Comparison of ENCODE assay signal across 24 cellular contexts in the genomic region with DNA sequence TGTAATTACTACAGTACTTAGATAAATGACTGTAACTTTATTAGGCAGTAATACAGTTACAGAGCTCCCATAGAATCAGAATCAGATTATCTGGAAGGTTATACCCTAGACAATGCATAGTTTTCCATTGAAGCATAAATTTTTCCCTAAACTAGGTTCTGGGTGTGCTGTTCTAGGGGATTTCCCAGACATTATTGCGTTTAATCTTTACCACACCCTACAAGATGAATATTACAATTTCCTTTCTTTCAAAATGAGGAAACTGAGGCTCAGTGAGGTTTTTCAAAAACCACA.
DNase-seq lines count a peak whose midpoint lies in the region; ATAC-seq and TF ChIP-seq lines count a peak whose summit lies in the region.
"Had no signal": no experiment of that assay in that cellular context is flagged by ENCODE, and none has a peak within 500 bp of the region (broad histone marks: within the 10 kb centered on the region; RNA-seq: fewer than 3 reads in every experiment).

No MANE protein-coding gene starts in this region.

- H3K27ac Mint-ChIP-seq in GM23338 = no peak overlapping the region
- H3K27ac Mint-ChIP-seq: brain; IgD-negative memory B cell; stimulated activated effector memory CD8-positive, alpha-beta T cell treated with anti-CD3 and anti-CD28 coated beads, Interleukin-12 subunit alpha, Interleukin-12 subunit beta, amount 100 ng/mL, for 72 hours; T-cell had no signal

- peak; percentile 39 for DNase-seq in A172 (ENCODE audit: low spot score)
- no peak for DNase-seq in GM23338 (ENCODE audit: low spot score)
- peak; percentile 85 to 92 for DNase-seq in foreskin keratinocyte
- no peak for DNase-seq in pons (ENCODE audit: low spot score)
- DNase-seq in NCI-H1417 treated with DMSO at 0.1 percent for 48 hours (lab: John Stamatoyannopoulos, UW) = no peak
- DNase-seq: 8988T; activated T-cell treated with anti-CD3 and anti-CD28 coated beads, Interleukin-2, amount 50 U/mL, for 4 hours; NCI-H2081; NCI-H345; OCI-M1; SIG-M5; spleen; stimulated activated CD4-positive, alpha-beta T cell treated with anti-CD3 and anti-CD28 coated beads, Interleukin-2, amount 100 ng/mL, for 48 hours; substantia nigra; T-cell had no signal

- H3K36me3 ChIP-seq in GM23338 (ENCODE audit: insufficient read depth) = no peaks in the 10 kb centered on the region
- H3K36me3 ChIP-seq: colonic mucosa, spleen had no signal

- H3K4me2 ChIP-seq in GM23338 = peak overlapping the region; percentile 27

- H3K4me3 ChIP-seq in GM23338 = no peak overlapping the region
- H3K4me3 ChIP-seq: colonic mucosa, spleen had no signal

- TF ChIP-seq CTCF in GM23338 (conservative IDR thresholded peaks at IDR 0.05; ENCODE audit: low read depth in 2 of 2) (no peak), foreskin keratinocyte (conservative IDR thresholded peaks at IDR 0.05) (no peak)

- H3K4me1 ChIP-seq in GM23338 (ENCODE audit: insufficient read depth) (peaks cover 25% of the 10 kb centered on the region), foreskin keratinocyte (peaks cover 29% of the 10 kb centered on the region)
- H3K4me1 ChIP-seq: colonic mucosa, spleen had no signal

- no peak overlapping the region for H2AFZ ChIP-seq in GM23338

- H3K27me3 ChIP-seq in GM23338 (ENCODE audit: insufficient read depth) = no peaks in the 10 kb centered on the region
- H3K27me3 ChIP-seq in foreskin keratinocyte = no peaks in the 10 kb centered on the region
- H3K27me3 ChIP-seq: colonic mucosa had no signal

- peaks cover 7% of the 10 kb centered on the region for H3K9me3 Mint-ChIP-seq in GM23338
- H3K9me3 Mint-ChIP-seq: stimulated activated effector memory CD8-positive, alpha-beta T cell treated with anti-CD3 and anti-CD28 coated beads, Interleukin-12 subunit alpha, Interleukin-12 subunit beta, amount 100 ng/mL, for 72 hours had no signal

- no peak overlapping the region for H3K27ac ChIP-seq in GM23338 (ENCODE audit: low read depth)
- peak overlapping the region; percentile 73 for H3K27ac ChIP-seq in foreskin keratinocyte
- H3K27ac ChIP-seq: colonic mucosa, spleen had no signal

- peaks cover 13% of the 10 kb centered on the region for H3K9me2 ChIP-seq in GM23338 (ENCODE audit: insufficient read depth)

- H4K20me1 ChIP-seq in GM23338 (replicated peaks; ENCODE audit: insufficient read depth) = no peaks in the 10 kb centered on the region

- peaks cover 1% of the 10 kb centered on the region for H3K27me3 Mint-ChIP-seq in GM23338 (ENCODE audit: insufficient read depth, low read depth, poor library complexity)

- H3K36me3 Mint-ChIP-seq in GM23338 (ENCODE audit: low read depth) = peaks cover 4% of the 10 kb centered on the region; the same call in 2 of the 3 replicates
- H3K36me3 Mint-ChIP-seq: brain; IgD-negative memory B cell; stimulated activated effector memory CD8-positive, alpha-beta T cell treated with anti-CD3 and anti-CD28 coated beads, Interleukin-12 subunit alpha, Interleukin-12 subunit beta, amount 100 ng/mL, for 72 hours; T-cell had no signal

- no peaks in the 10 kb centered on the region for H3F3A ChIP-seq in GM23338 (replicated peaks; ENCODE audit: low read depth)

- no peaks in the 10 kb centered on the region for H3K79me2 ChIP-seq in GM23338 (replicated peaks; ENCODE audit: insufficient read depth)

- no peak for ATAC-seq in GM23338
- ATAC-seq in SK-N-SH treated with all-trans-retinoic acid at 6 μM for 48 hours = peak; percentile 85
- peak; percentile 90 for ATAC-seq in foreskin keratinocyte
- ATAC-seq in GM19023 (IDR thresholded peaks at IDR 0.05; ENCODE audit: unreplicated experiment) = no peak
- ATAC-seq in GM19467 (IDR thresholded peaks at IDR 0.05; ENCODE audit: unreplicated experiment) = no peak
- ATAC-seq: activated T-cell treated with anti-CD3 and anti-CD28 coated beads, Interleukin-2, amount 50 U/mL, for 4 hours; left lobe of liver; stimulated activated effector memory CD8-positive, alpha-beta T cell treated with anti-CD3 and anti-CD28 coated beads, Interleukin-12 subunit alpha, Interleukin-12 subunit beta, amount 100 ng/mL, for 72 hours; T-cell had no signal

- peaks cover 22% of the 10 kb centered on the region for H3K4me1 Mint-ChIP-seq in GM23338
- H3K4me1 Mint-ChIP-seq: stimulated activated effector memory CD8-positive, alpha-beta T cell treated with anti-CD3 and anti-CD28 coated beads, Interleukin-12 subunit alpha, Interleukin-12 subunit beta, amount 100 ng/mL, for 72 hours; T-cell had no signal

- H3K4me3 Mint-ChIP-seq in GM23338 = no peak overlapping the region
- H3K4me3 Mint-ChIP-seq: activated T-cell treated with anti-CD3 and anti-CD28 coated beads, Interleukin-2, amount 50 U/mL, for 4 hours; brain; IgD-negative memory B cell; nephron; stimulated activated effector memory CD8-positive, alpha-beta T cell treated with anti-CD3 and anti-CD28 coated beads, Interleukin-12 subunit alpha, Interleukin-12 subunit beta, amount 100 ng/mL, for 72 hours; T-cell had no signal

TF ChIP-seq in GM23338, 12 proteins besides CTCF, POLR2A, EP300 and RAD21:
- no peak for TF ChIP-seq REST (IDR thresholded peaks at IDR 0.05; ENCODE audit: unreplicated experiment)

TF ChIP-seq in SK-N-SH treated with all-trans-retinoic acid at 6 μM for 48 hours, 23 proteins besides CTCF, POLR2A, EP300 and RAD21 (continues in another document):
- TF ChIP-seq ISL1 (CRISPR knock-in tag; IDR thresholded peaks at IDR 0.05) = peak; percentile 93
- no peak for TF ChIP-seq ZFP3 (CRISPR knock-in tag; IDR thresholded peaks at IDR 0.05)
- TF ChIP-seq ZNF565 (CRISPR knock-in tag; conservative IDR thresholded peaks at IDR 0.05; ENCODE audit: low read depth) = no peak
- no peak for TF ChIP-seq CSDC2 (CRISPR knock-in tag; IDR thresholded peaks at IDR 0.05)
- no peak for TF ChIP-seq TOX (CRISPR knock-in tag; IDR thresholded peaks at IDR 0.05; ENCODE audit: borderline replicate concordance)
- TF ChIP-seq ZNF8 (CRISPR knock-in tag; IDR thresholded peaks at IDR 0.05) = no peak
- TF ChIP-seq ZC3H10 (CRISPR knock-in tag; IDR thresholded peaks at IDR 0.05) = no peak
- TF ChIP-seq RARB (CRISPR knock-in tag; IDR thresholded peaks at IDR 0.05) = no peak
- no peak for TF ChIP-seq GLIS3 (CRISPR knock-in tag; IDR thresholded peaks at IDR 0.05)
- TF ChIP-seq ZNF70 (CRISPR knock-in tag; IDR thresholded peaks at IDR 0.05) = no peak
- TF ChIP-seq OSR1 (CRISPR knock-in tag; IDR thresholded peaks at IDR 0.05) = no peak
- TF ChIP-seq ARNTL (CRISPR knock-in tag; IDR thresholded peaks at IDR 0.05; ENCODE audit: borderline replicate concordance, low read depth) = no peak
- TF ChIP-seq, protein P1, sequence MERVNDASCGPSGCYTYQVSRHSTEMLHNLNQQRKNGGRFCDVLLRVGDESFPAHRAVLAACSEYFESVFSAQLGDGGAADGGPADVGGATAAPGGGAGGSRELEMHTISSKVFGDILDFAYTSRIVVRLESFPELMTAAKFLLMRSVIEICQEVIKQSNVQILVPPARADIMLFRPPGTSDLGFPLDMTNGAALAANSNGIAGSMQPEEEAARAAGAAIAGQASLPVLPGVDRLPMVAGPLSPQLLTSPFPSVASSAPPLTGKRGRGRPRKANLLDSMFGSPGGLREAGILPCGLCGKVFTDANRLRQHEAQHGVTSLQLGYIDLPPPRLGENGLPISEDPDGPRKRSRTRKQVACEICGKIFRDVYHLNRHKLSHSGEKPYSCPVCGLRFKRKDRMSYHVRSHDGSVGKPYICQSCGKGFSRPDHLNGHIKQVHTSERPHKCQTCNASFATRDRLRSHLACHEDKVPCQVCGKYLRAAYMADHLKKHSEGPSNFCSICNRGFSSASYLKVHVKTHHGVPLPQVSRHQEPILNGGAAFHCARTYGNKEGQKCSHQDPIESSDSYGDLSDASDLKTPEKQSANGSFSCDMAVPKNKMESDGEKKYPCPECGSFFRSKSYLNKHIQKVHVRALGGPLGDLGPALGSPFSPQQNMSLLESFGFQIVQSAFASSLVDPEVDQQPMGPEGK (CRISPR knock-in tag; IDR thresholded peaks at IDR 0.05; ENCODE audit: borderline replicate concordance) = peak; percentile 43; the same call in 1 of the 2 replicates
- TF ChIP-seq PPARA (CRISPR knock-in tag; IDR thresholded peaks at IDR 0.05; ENCODE audit: borderline replicate concordance) = no peak
- TF ChIP-seq, protein P2, sequence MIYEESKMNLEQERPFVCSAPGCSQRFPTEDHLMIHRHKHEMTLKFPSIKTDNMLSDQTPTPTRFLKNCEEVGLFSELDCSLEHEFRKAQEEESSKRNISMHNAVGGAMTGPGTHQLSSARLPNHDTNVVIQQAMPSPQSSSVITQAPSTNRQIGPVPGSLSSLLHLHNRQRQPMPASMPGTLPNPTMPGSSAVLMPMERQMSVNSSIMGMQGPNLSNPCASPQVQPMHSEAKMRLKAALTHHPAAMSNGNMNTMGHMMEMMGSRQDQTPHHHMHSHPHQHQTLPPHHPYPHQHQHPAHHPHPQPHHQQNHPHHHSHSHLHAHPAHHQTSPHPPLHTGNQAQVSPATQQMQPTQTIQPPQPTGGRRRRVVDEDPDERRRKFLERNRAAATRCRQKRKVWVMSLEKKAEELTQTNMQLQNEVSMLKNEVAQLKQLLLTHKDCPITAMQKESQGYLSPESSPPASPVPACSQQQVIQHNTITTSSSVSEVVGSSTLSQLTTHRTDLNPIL (CRISPR knock-in tag; IDR thresholded peaks at IDR 0.05; ENCODE audit: low read depth) = 0 out of 2 replicates have a peak, but pooled peaks have one; percentile 46
- TF ChIP-seq CSRNP3 (CRISPR knock-in tag; IDR thresholded peaks at IDR 0.05) = no peak
- no peak for TF ChIP-seq TCF4 (CRISPR knock-in tag; IDR thresholded peaks at IDR 0.05; ENCODE audit: borderline replicate concordance)
- TF ChIP-seq SNAI2 (CRISPR knock-in tag; IDR thresholded peaks at IDR 0.05) = no peak

Comparison
In these comparisons a context has a peak if more than half of its experiments do, and no peak if none do; other contexts are left out.
1. DNase-seq: peak in A172 (single experiment) and foreskin keratinocyte (2 of 2); none in GM23338 (single experiment), pons (single experiment) and NCI-H1417 treated with DMSO at 0.1 percent for 48 hours (single experiment).
2. ATAC-seq: peak in SK-N-SH treated with all-trans-retinoic acid at 6 μM for 48 hours (single experiment) and foreskin keratinocyte (single experiment); none in GM23338 (single experiment), GM19023 (single experiment) and GM19467 (single experiment).